In the genomic region with DNA sequence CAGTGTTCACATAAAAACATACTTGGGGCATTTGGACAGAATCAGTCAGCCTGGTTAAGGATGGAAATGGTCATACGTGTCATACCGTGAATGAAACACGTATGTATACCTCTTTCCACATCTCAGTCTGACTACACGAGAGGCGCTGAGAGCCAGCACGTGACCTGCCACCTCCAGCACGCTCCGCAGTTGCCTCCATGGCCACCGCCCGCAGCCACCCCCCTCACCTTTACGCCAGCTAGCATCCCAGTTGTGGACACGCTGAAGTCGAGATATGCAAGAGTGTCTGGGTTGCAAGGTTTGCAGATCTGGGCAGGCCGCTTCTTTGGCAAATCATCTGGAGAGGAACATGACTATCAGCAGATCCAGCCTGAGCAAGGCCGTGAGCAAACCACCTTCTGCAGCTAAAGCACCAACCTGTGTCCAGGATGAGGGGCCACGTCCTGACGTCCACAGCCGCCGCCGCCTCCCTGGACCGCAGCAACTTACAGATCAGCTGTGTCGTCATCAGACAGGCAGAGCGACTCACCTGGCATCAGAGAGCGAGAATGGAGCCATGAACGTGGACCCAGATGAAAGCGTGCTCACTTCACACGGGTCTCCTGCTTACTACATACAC, we compare ENCODE assay signal across 24 cellular contexts.
"Had no signal": no experiment of that assay in that cellular context is flagged by ENCODE, and none has a peak within 500 bp of the region (broad histone marks: within the 10 kb centered on the region; RNA-seq: fewer than 3 reads in every experiment).

No MANE protein-coding gene starts in this region.

- H2AFZ ChIP-seq: neural progenitor cell had no signal

- H3K4me3 ChIP-seq: ascending aorta, cardiac muscle cell, heart left ventricle, neural progenitor cell, thoracic aorta had no signal

- H3K4me1 ChIP-seq: heart left ventricle, neural progenitor cell had no signal

- H3K36me3 Mint-ChIP-seq: activated naive CD4-positive, alpha-beta T cell treated with anti-CD3 and anti-CD28 coated beads, Interleukin-2, amount 10 ng/mL, durations not matched to agents 7 days and 5 days had no signal

- DNase-seq: activated CD4-positive, alpha-beta T cell treated with anti-CD3 and anti-CD28 coated beads for 36 hours; activated CD4-positive, alpha-beta T cell treated with anti-CD3 and anti-CD28 coated beads, Interleukin-2, amount 50 U/mL, for 48 hours; activated gamma-delta T cell; activated naive CD4-positive, alpha-beta T cell treated with anti-CD3 and anti-CD28 coated beads, Interleukin-2, amount 10 ng/mL, durations not matched to agents 7 days and 5 days; activated naive CD8-positive, alpha-beta T cell treated with anti-CD3 and anti-CD28 coated beads, Interleukin-2, amount 10 ng/mL, durations not matched to agents 7 days and 5 days; activated T-cell treated with anti-CD3 and anti-CD28 coated beads, Interleukin-2, amount 50 U/mL, for 72 hours; cortex of kidney; effector memory CD8-positive, alpha-beta T cell; foreskin fibroblast; heart left ventricle; midbrain; naive thymus-derived CD4-positive, alpha-beta T cell; right cardiac atrium; stimulated activated CD4-positive, alpha-beta T cell treated with anti-CD3 and anti-CD28 coated beads, Interleukin-2, amount 100 ng/mL, for 48 hours; stimulated activated naive CD4-positive, alpha-beta T cell treated with Interleukin-2 at 50 U/mL for 16 hours; T-helper 2 cell; trophoblast cell had no signal

- H3K27ac ChIP-seq: ascending aorta, cardiac muscle cell, heart left ventricle, neural progenitor cell, thoracic aorta had no signal

- H3K4me3 Mint-ChIP-seq: activated CD4-positive, alpha-beta T cell treated with anti-CD3 and anti-CD28 coated beads for 36 hours; activated naive CD4-positive, alpha-beta T cell treated with anti-CD3 and anti-CD28 coated beads, Interleukin-2, amount 10 ng/mL, durations not matched to agents 7 days and 5 days; activated naive CD8-positive, alpha-beta T cell treated with anti-CD3 and anti-CD28 coated beads, Interleukin-2, amount 10 ng/mL, durations not matched to agents 7 days and 5 days; activated T-cell treated with anti-CD3 and anti-CD28 coated beads, Interleukin-2, amount 50 U/mL, for 72 hours; brain; effector memory CD8-positive, alpha-beta T cell; naive thymus-derived CD4-positive, alpha-beta T cell; neural progenitor cell; WTC11 had no signal

- H3K27ac Mint-ChIP-seq: activated CD4-positive, alpha-beta T cell treated with anti-CD3 and anti-CD28 coated beads for 36 hours; activated naive CD4-positive, alpha-beta T cell treated with anti-CD3 and anti-CD28 coated beads, Interleukin-2, amount 10 ng/mL, durations not matched to agents 7 days and 5 days; activated T-cell treated with anti-CD3 and anti-CD28 coated beads, Interleukin-2, amount 50 U/mL, for 72 hours; effector memory CD8-positive, alpha-beta T cell; naive thymus-derived CD4-positive, alpha-beta T cell; neural progenitor cell; WTC11 had no signal

- H3K9me3 ChIP-seq: ascending aorta, heart left ventricle, thoracic aorta had no signal

- H3K4me1 Mint-ChIP-seq: activated CD4-positive, alpha-beta T cell treated with anti-CD3 and anti-CD28 coated beads for 36 hours; activated naive CD4-positive, alpha-beta T cell treated with anti-CD3 and anti-CD28 coated beads, Interleukin-2, amount 10 ng/mL, durations not matched to agents 7 days and 5 days; brain; neural progenitor cell; WTC11 had no signal

- H3K4me2 ChIP-seq: neural progenitor cell had no signal

- H3K9me3 Mint-ChIP-seq: activated T-cell treated with anti-CD3 and anti-CD28 coated beads, Interleukin-2, amount 50 U/mL, for 72 hours; brain; effector memory CD8-positive, alpha-beta T cell; WTC11 had no signal

- H3K27me3 ChIP-seq: ascending aorta, cardiac muscle cell, heart left ventricle, neural progenitor cell had no signal

- ATAC-seq: activated CD4-positive, alpha-beta T cell treated with anti-CD3 and anti-CD28 coated beads for 36 hours; activated T-cell treated with anti-CD3 and anti-CD28 coated beads, Interleukin-2, amount 50 U/mL, for 72 hours; effector memory CD8-positive, alpha-beta T cell; esophagus mucosa; heart left ventricle; naive thymus-derived CD4-positive, alpha-beta T cell; right cardiac atrium; WTC11 had no signal

- H3K9ac ChIP-seq: neural progenitor cell had no signal

- H3K27me3 Mint-ChIP-seq: activated CD4-positive, alpha-beta T cell treated with anti-CD3 and anti-CD28 coated beads for 36 hours; activated naive CD4-positive, alpha-beta T cell treated with anti-CD3 and anti-CD28 coated beads, Interleukin-2, amount 10 ng/mL, durations not matched to agents 7 days and 5 days; activated naive CD8-positive, alpha-beta T cell treated with anti-CD3 and anti-CD28 coated beads, Interleukin-2, amount 10 ng/mL, durations not matched to agents 7 days and 5 days; brain; effector memory CD8-positive, alpha-beta T cell; naive thymus-derived CD4-positive, alpha-beta T cell had no signal

- H3K36me3 ChIP-seq: neural progenitor cell had no signal
